ENCODE assay signal across 14 cellular contexts in genomic region chr22:23098718-23099524, GRCh38. TPM values are rescaled to one million over a fixed set of nuclear protein-coding genes. Genes with fewer than 3 reads are reported as not detected.
DNase-seq lines count a peak whose midpoint lies in the region; ATAC-seq and TF ChIP-seq lines count a peak whose summit lies in the region.
"Had no signal": no experiment of that assay in that cellular context is flagged by ENCODE, and none has a peak within 500 bp of the region (broad histone marks: within the 10 kb centered on the region; RNA-seq: fewer than 3 reads in every experiment).

No MANE protein-coding gene starts in this region.

- TF ChIP-seq EP300 in gastroesophageal sphincter (IDR thresholded peaks at IDR 0.05), result no peak
- no peak for TF ChIP-seq EP300 in tibial nerve (IDR thresholded peaks at IDR 0.05)

- WGBS in gastroesophageal sphincter (ENCODE audit: low coverage in 1 of 2), 2 donors, result 11% methylated on average over 5 of the region's 28 CpGs; no CpG with 5 or more reads in 1 of the 2 donors
- WGBS in tibial nerve, 2 donors, result 21 to 38% methylated on average over 14 to 25 of the region's 28 CpGs

- H3K27ac ChIP-seq in angular gyrus (ENCODE audit: low read depth, low read length) (peak overlapping the region; percentile 97), gastroesophageal sphincter (peak overlapping the region; percentile 55 to 87 (median 84)), tibial nerve (peak overlapping the region; percentile 44 to 80 (median 62))
- H3K27ac ChIP-seq in effector memory CD4-positive, alpha-beta T cell (ENCODE audit: insufficient read depth, low read length, poor library complexity, severe bottlenecking), result no peak overlapping the region
- H3K27ac ChIP-seq: neural progenitor cell had no signal

- DNase-seq in nucleus accumbens (lab: John Stamatoyannopoulos, UW), result peak in 51 of 56 donors; percentile 18 to 85 (median 56)
- DNase-seq in tibial nerve (ENCODE audit: low spot score in 2 of 2), result peak; percentile 31 to 36
- DNase-seq in effector memory CD4-positive, alpha-beta T cell, result no peak
- no peak for DNase-seq in NCI-H345 treated with DMSO at 0.1 percent for 48 hours (lab: John Stamatoyannopoulos, UW; ENCODE audit: unreplicated experiment)
- DNase-seq: activated T-cell treated with anti-CD3 and anti-CD28 coated beads for 4 hours; CD4-positive, alpha-beta memory T cell; effector memory CD8-positive, alpha-beta T cell; GDM1; NCI-H2171 treated with DMSO at 0.1 percent for 48 hours had no signal

- ATAC-seq in gastroesophageal sphincter (peak; percentile 86), HG02763 (IDR thresholded peaks at IDR 0.05; ENCODE audit: unreplicated experiment) (no peak)
- ATAC-seq: effector memory CD8-positive, alpha-beta T cell had no signal

- peaks cover 0 to 18% of the 10 kb centered on the region in 2 donors for H3K36me3 ChIP-seq in gastroesophageal sphincter
- peaks cover 0 to 15% (median 0%) of the 10 kb centered on the region in 3 donors for H3K36me3 ChIP-seq in tibial nerve
- H3K36me3 ChIP-seq in effector memory CD4-positive, alpha-beta T cell (ENCODE audit: control insufficient read depth, insufficient read depth, low read length), result no peaks in the 10 kb centered on the region
- H3K36me3 ChIP-seq: neural progenitor cell had no signal

- no peak for TF ChIP-seq CTCF in gastroesophageal sphincter (IDR thresholded peaks at IDR 0.05)
- no peak for TF ChIP-seq CTCF in tibial nerve (IDR thresholded peaks at IDR 0.05)

- H3K4me1 ChIP-seq in gastroesophageal sphincter (peaks cover 8 to 54% (median 19%) of the 10 kb centered on the region in 3 donors), tibial nerve (peaks cover 0 to 42% (median 10%) of the 10 kb centered on the region in 4 donors)
- H3K4me1 ChIP-seq in effector memory CD4-positive, alpha-beta T cell (ENCODE audit: control insufficient read depth, insufficient read depth, low read length, poor library complexity, severe bottlenecking), result no peaks in the 10 kb centered on the region

- no peaks in the 10 kb centered on the region for H3K9me3 ChIP-seq in gastroesophageal sphincter
- H3K9me3 ChIP-seq in tibial nerve, result no peaks in the 10 kb centered on the region
- H3K9me3 ChIP-seq in effector memory CD4-positive, alpha-beta T cell (ENCODE audit: control insufficient read depth, low read length), result no peaks in the 10 kb centered on the region

- H3K27me3 ChIP-seq in gastroesophageal sphincter (no peaks in the 10 kb centered on the region), tibial nerve (no peaks in the 10 kb centered on the region)
- no peaks in the 10 kb centered on the region for H3K27me3 ChIP-seq in effector memory CD4-positive, alpha-beta T cell (replicated peaks; ENCODE audit: control insufficient read depth, insufficient read depth, low read length, poor library complexity, severe bottlenecking)
- H3K27me3 ChIP-seq: neural progenitor cell had no signal

- no peak for TF ChIP-seq POLR2A in gastroesophageal sphincter (IDR thresholded peaks at IDR 0.05)
- TF ChIP-seq POLR2A in tibial nerve (IDR thresholded peaks at IDR 0.05), result no peak

- H3K4me3 ChIP-seq in gastroesophageal sphincter, result peak overlapping the region in 1 of 2 donors; percentile 14
- H3K4me3 ChIP-seq in tibial nerve, result no peak overlapping the region
- no peak overlapping the region for H3K4me3 ChIP-seq in effector memory CD4-positive, alpha-beta T cell (ENCODE audit: insufficient read depth, low read depth, low read length, poor library complexity, severe bottlenecking)
- H3K4me3 ChIP-seq: neural progenitor cell had no signal

RNA-seq across cellular contexts. Expression of gene GNAZ, which starts 28.6 kb away (rescaled TPM):
- total RNA-seq in gastroesophageal sphincter, result 10 to 100 TPM; 50.1 to 89.2 (median 55.0) TPM
- 10 to 100 TPM; 14.1 to 20.1 (median 18.0) TPM for total RNA-seq in tibial nerve

RNA-seq across cellular contexts. Expression of gene RSPH14, which starts 42.9 kb away (rescaled TPM):
- total RNA-seq in gastroesophageal sphincter, result 1 to 10 TPM in 1 of 4 donors, not detected in 3; 2.7 TPM
- total RNA-seq in tibial nerve, result under 1 TPM in 1 of 4 donors, not detected in 3; 0.63 TPM
- total RNA-seq: CD4-positive, alpha-beta memory T cell; H4 had no signal

RNA-seq across cellular contexts. Expression of gene RAB36, which starts 46.4 kb away (rescaled TPM):
- total RNA-seq in gastroesophageal sphincter (10 to 100 TPM in 1 of 4 donors, 1 to 10 TPM in 3; 3.9 to 12.2 (median 6.7) TPM), tibial nerve (1 to 10 TPM; 4.9 to 7.5 (median 6.1) TPM)

Comparison
In these comparisons a context has a peak if more than half of its experiments do, and no peak if none do; other contexts are left out.
1. DNase-seq: peak in nucleus accumbens (51 of 56) and tibial nerve (2 of 2); none in effector memory CD4-positive, alpha-beta T cell (0 of 3) and NCI-H345 treated with DMSO at 0.1 percent for 48 hours (single experiment).